Comparison of ENCODE assay signal across 21 cellular contexts in genomic region chr15:80162059-80162554, GRCh38. TPM values are rescaled to one million over a fixed set of nuclear protein-coding genes. Genes with fewer than 3 reads are reported as not detected.
DNase-seq lines count a peak whose midpoint lies in the region; ATAC-seq and TF ChIP-seq lines count a peak whose summit lies in the region.
"Had no signal": no experiment of that assay in that cellular context is flagged by ENCODE, and none has a peak within 500 bp of the region (broad histone marks: within the 10 kb centered on the region; RNA-seq: fewer than 3 reads in every experiment).

No MANE protein-coding gene starts in this region.

- no peaks in the 10 kb centered on the region for H3K27me3 Mint-ChIP-seq in activated T-helper 2 cell treated with anti-CD3 and anti-CD28 coated beads, Interferon-gamma antibody, Interleukin-2, Interleukin-4, amounts not matched to agents 10 μg/mL and 5 μg/mL and 100 μg/mL, durations not matched to agents 14 hours and 24 hours and 36 hours (ENCODE audit: low read depth)
- H3K27me3 Mint-ChIP-seq: activated B cell treated with CpG ODN at 0.5 μM for 24 hours had no signal

- no peak for ATAC-seq in omental fat pad (ENCODE audit: low FRiP score)
- ATAC-seq: GM23338 had no signal

- H3K4me3 Mint-ChIP-seq in activated T-helper 2 cell treated with anti-CD3 and anti-CD28 coated beads, Interferon-gamma antibody, Interleukin-2, Interleukin-4, amounts not matched to agents 10 μg/mL and 5 μg/mL and 100 μg/mL, durations not matched to agents 14 hours and 24 hours and 36 hours (ENCODE audit: low read depth) = no peak overlapping the region
- H3K4me3 Mint-ChIP-seq: activated B cell treated with CpG ODN at 0.5 μM for 24 hours; activated T-helper 1 cell treated with anti-CD3 and anti-CD28 coated beads, Interleukin-12 subunit alpha, Interleukin-12 subunit beta, Interleukin-2, Interleukin-4 antibody, amounts not matched to agents 30 ng/mL and 10 ng/mL and 1 ng/mL, durations not matched to agents 14 hours and 24 hours and 36 hours; GM23338 had no signal

- H3K27ac ChIP-seq in HL-60 (replicated peaks) (peak overlapping the region; percentile 86), hepatocyte (peak overlapping the region; percentile 47), sigmoid colon (peak overlapping the region in 2 of 4 donors; percentile 56 to 69)
- H3K27ac ChIP-seq: cardiac muscle cell, esophagus muscularis mucosa, right atrium auricular region had no signal

- no peaks in the 10 kb centered on the region for H3K27me3 ChIP-seq in HL-60 (ENCODE audit: insufficient read depth, poor library complexity, severe bottlenecking)
- H3K27me3 ChIP-seq in hepatocyte = no peaks in the 10 kb centered on the region
- no peaks in the 10 kb centered on the region for H3K27me3 ChIP-seq in sigmoid colon
- H3K27me3 ChIP-seq: cardiac muscle cell, esophagus muscularis mucosa, right atrium auricular region had no signal

- peaks cover 65% of the 10 kb centered on the region for H3K36me3 Mint-ChIP-seq in activated T-helper 2 cell treated with anti-CD3 and anti-CD28 coated beads, Interferon-gamma antibody, Interleukin-2, Interleukin-4, amounts not matched to agents 10 μg/mL and 5 μg/mL and 100 μg/mL, durations not matched to agents 14 hours and 24 hours and 36 hours (ENCODE audit: low read depth)

- DNase-seq in HL-60 (ENCODE audit: low read depth in 1 of 2, low spot score in 1 of 2) (no peak), hepatocyte (ENCODE audit: low spot score) (no peak), sigmoid colon (peak; percentile 77), omental fat pad (ENCODE audit: low spot score) (no peak), NCI-H748 treated with DMSO at 0.1 percent for 48 hours (lab: John Stamatoyannopoulos, UW) (no peak), SHP77 treated with DMSO at 0.1 percent for 48 hours (lab: John Stamatoyannopoulos, UW) (no peak)
- no peak for DNase-seq in activated T-helper 2 cell treated with anti-CD3 and anti-CD28 coated beads, Interferon-gamma antibody, Interleukin-2, Interleukin-4, amounts not matched to agents 10 μg/mL and 5 μg/mL and 100 μg/mL, durations not matched to agents 14 hours and 24 hours and 36 hours (ENCODE audit: low spot score)
- no peak for DNase-seq in stimulated activated CD4-positive, alpha-beta T cell treated with anti-CD3 and anti-CD28 coated beads, Interleukin-4, amount 100 ng/mL, for 1 hour
- DNase-seq: activated B cell treated with CpG ODN at 0.5 μM for 24 hours; activated CD8-positive, alpha-beta memory T cell treated with anti-CD3 and anti-CD28 coated beads for 24 hours; hypothalamus; midbrain; NCI-H1105 treated with DMSO at 0.1 percent for 48 hours; NCI-H526 treated with DMSO at 0.1 percent for 48 hours; SIG-M5; stimulated activated naive CD4-positive, alpha-beta T cell treated with Interleukin-2 at 50 U/mL for 16 hours had no signal

- H3K9me3 Mint-ChIP-seq in activated T-helper 2 cell treated with anti-CD3 and anti-CD28 coated beads, Interferon-gamma antibody, Interleukin-2, Interleukin-4, amounts not matched to agents 10 μg/mL and 5 μg/mL and 100 μg/mL, durations not matched to agents 14 hours and 24 hours and 36 hours = no peaks in the 10 kb centered on the region
- H3K9me3 Mint-ChIP-seq: activated T-helper 1 cell treated with anti-CD3 and anti-CD28 coated beads, Interleukin-12 subunit alpha, Interleukin-12 subunit beta, Interleukin-2, Interleukin-4 antibody, amounts not matched to agents 30 ng/mL and 10 ng/mL and 1 ng/mL, durations not matched to agents 14 hours and 24 hours and 36 hours; GM23338 had no signal

- TF ChIP-seq EP300 in sigmoid colon (IDR thresholded peaks at IDR 0.05) = peak in 1 of 4 donors; percentile 86

- TF ChIP-seq CTCF in HL-60 (IDR thresholded peaks at IDR 0.05; ENCODE audit: insufficient read depth, low read length) (no peak), hepatocyte (IDR thresholded peaks at IDR 0.05; ENCODE audit: poor library complexity) (no peak), sigmoid colon (IDR thresholded peaks at IDR 0.05) (no peak), omental fat pad (IDR thresholded peaks at IDR 0.05) (no peak)

- no peaks in the 10 kb centered on the region for H3K79me2 ChIP-seq in hepatocyte

- intact Hi-C loops in activated T-helper 2 cell treated with anti-CD3 and anti-CD28 coated beads, Interferon-gamma antibody, Interleukin-2, Interleukin-4, amounts not matched to agents 10 μg/mL and 5 μg/mL and 100 μg/mL, durations not matched to agents 14 hours and 24 hours and 36 hours (cut with micrococcal nuclease) = no loop called here
- intact Hi-C loops in sigmoid colon (cut with DNase I) = no loop called here

- H3K9me3 ChIP-seq in hepatocyte (ENCODE audit: low read depth) = no peaks in the 10 kb centered on the region
- no peaks in the 10 kb centered on the region for H3K9me3 ChIP-seq in sigmoid colon
- H3K9me3 ChIP-seq: esophagus muscularis mucosa, right atrium auricular region had no signal

- H3K4me3 ChIP-seq in HL-60 (replicated peaks; ENCODE audit: insufficient read depth, low read length) = no peak overlapping the region
- no peak overlapping the region for H3K4me3 ChIP-seq in hepatocyte
- H3K4me3 ChIP-seq in sigmoid colon = no peak overlapping the region
- H3K4me3 ChIP-seq: cardiac muscle cell, esophagus muscularis mucosa, GM23338, right atrium auricular region had no signal

- H3K9me2 ChIP-seq in hepatocyte (replicated peaks; ENCODE audit: insufficient read depth) = no peaks in the 10 kb centered on the region

- H3K4me2 ChIP-seq in hepatocyte = no peak overlapping the region
- H3K4me2 ChIP-seq: GM23338 had no signal

- peaks cover 24% of the 10 kb centered on the region for H3K4me1 Mint-ChIP-seq in activated T-helper 2 cell treated with anti-CD3 and anti-CD28 coated beads, Interferon-gamma antibody, Interleukin-2, Interleukin-4, amounts not matched to agents 10 μg/mL and 5 μg/mL and 100 μg/mL, durations not matched to agents 14 hours and 24 hours and 36 hours (ENCODE audit: low read depth)
- H3K4me1 Mint-ChIP-seq: GM23338 had no signal

- peak overlapping the region; percentile 86 for H3K27ac Mint-ChIP-seq in activated T-helper 2 cell treated with anti-CD3 and anti-CD28 coated beads, Interferon-gamma antibody, Interleukin-2, Interleukin-4, amounts not matched to agents 10 μg/mL and 5 μg/mL and 100 μg/mL, durations not matched to agents 14 hours and 24 hours and 36 hours
- H3K27ac Mint-ChIP-seq: activated B cell treated with CpG ODN at 0.5 μM for 24 hours had no signal

- H3K36me3 ChIP-seq in hepatocyte (replicated peaks; ENCODE audit: insufficient read depth, low read depth) (no peaks in the 10 kb centered on the region), sigmoid colon (peaks cover 0 to 11% (median 0%) of the 10 kb centered on the region in 4 donors)
- H3K36me3 ChIP-seq: cardiac muscle cell, right atrium auricular region had no signal

- 77% methylated on average over 6 of the region's 6 CpGs for WGBS in hepatocyte (ENCODE audit: low lambda C conversion rate, missing lambda C conversion rate)
- WGBS in sigmoid colon, 2 donors = 71 to 74% methylated on average over 6 of the region's 6 CpGs

- TF ChIP-seq POLR2A in sigmoid colon (IDR thresholded peaks at IDR 0.05) = no peak

- no peaks in the 10 kb centered on the region for H4K20me1 ChIP-seq in hepatocyte (ENCODE audit: insufficient read depth, poor library complexity, severe bottlenecking)

- H2AFZ ChIP-seq in hepatocyte = no peak overlapping the region
- H2AFZ ChIP-seq: GM23338 had no signal

- H3K4me1 ChIP-seq in hepatocyte (ENCODE audit: insufficient read depth) = peaks cover 24% of the 10 kb centered on the region
- peaks cover 0 to 33% (median 9%) of the 10 kb centered on the region in 4 donors for H3K4me1 ChIP-seq in sigmoid colon

RNA-seq across cellular contexts. Expression of gene FAH, which starts 9.3 kb away (rescaled TPM):
- 67.6 and 74.2 TPM in 2 replicates for total RNA-seq in activated T-helper 2 cell treated with anti-CD3 and anti-CD28 coated beads, Interferon-gamma antibody, Interleukin-2, Interleukin-4, amounts not matched to agents 10 μg/mL and 5 μg/mL and 100 μg/mL, durations not matched to agents 14 hours and 24 hours and 36 hours
- 58.0 and 235 TPM in 2 replicates for total RNA-seq in hepatocyte
- 88.1 and 90.5 TPM in 2 replicates for polyA plus RNA-seq in hepatocyte
- 10 to 100 TPM; 11.4 to 23.5 (median 12.0) TPM for total RNA-seq in sigmoid colon
- 10 to 100 TPM; 14.4 to 17.5 (median 17.1) TPM for polyA plus RNA-seq in sigmoid colon
- 100 to 1,000 TPM in 1 of 4 donors, 10 to 100 TPM in 3; 52.7 to 109 (median 83.0) TPM for total RNA-seq in omental fat pad
